ENCODE assay signal across 8 cellular contexts in genomic region chr5:168056499-168057182, GRCh38.
"Had no signal": no experiment of that assay in that cellular context is flagged by ENCODE, and none has a peak within 500 bp of the region (broad histone marks: within the 10 kb centered on the region; RNA-seq: fewer than 3 reads in every experiment).

No MANE protein-coding gene starts in this region.

- ATAC-seq: HCT116 had no signal

- H3K4me3 ChIP-seq: GM23248, HAP-1 had no signal

- DNase-seq: GM23248, GOT3, H7, HFFc6, IMR-90 had no signal

- FAIRE-seq: HTR-8/SVneo had no signal

- H3K36me3 ChIP-seq: HAP-1 had no signal

- H3K27ac Mint-ChIP-seq: HFFc6 had no signal

- H3K27ac ChIP-seq: GM23248 had no signal

- H3K4me1 ChIP-seq: HAP-1 had no signal

- H3K4me3 Mint-ChIP-seq: HFFc6 had no signal
